In the genomic region with DNA sequence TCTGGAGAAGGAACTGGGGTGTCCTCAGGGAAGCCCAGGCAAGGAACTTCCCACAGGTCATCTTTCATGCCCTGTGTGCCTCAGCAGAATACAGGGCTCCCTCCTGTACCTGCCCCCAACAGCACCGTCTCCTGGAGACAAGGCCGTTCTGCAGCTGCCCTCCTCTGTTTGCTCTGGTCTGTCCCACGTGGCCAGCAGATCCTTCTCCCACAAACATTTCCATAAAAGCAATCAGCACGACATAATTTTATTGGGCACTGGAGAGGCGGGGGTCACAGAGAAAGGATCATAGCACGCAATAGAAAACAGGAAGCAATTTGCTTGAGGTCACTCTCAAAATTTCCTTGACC, we compare ENCODE assay signal across 8 cellular contexts. TPM values are rescaled to one million over a fixed set of nuclear protein-coding genes. Genes with fewer than 3 reads are reported as not detected.
A peak's percentile ranks its signal among the peaks of the same experiment; 100 is the strongest.
DNase-seq lines count a peak whose midpoint lies in the region; TF ChIP-seq lines count a peak whose summit lies in the region.
"Had no signal": no experiment of that assay in that cellular context is flagged by ENCODE, and none has a peak within 500 bp of the region (broad histone marks: within the 10 kb centered on the region; RNA-seq: fewer than 3 reads in every experiment).

No MANE protein-coding gene starts in this region.

- in situ Hi-C loops in brain microvascular endothelial cell (cut with HindIII; ENCODE audit: low pct_ligation_motif_present, low sequenced_read_pairs): no loop called here

- H3K9me3 ChIP-seq in KOPT-K1 (ENCODE audit: insufficient read depth, low read length, poor library complexity, severe bottlenecking): no peaks in the 10 kb centered on the region
- no peaks in the 10 kb centered on the region for H3K9me3 ChIP-seq in skeletal muscle tissue (ENCODE audit: control insufficient read depth in 3 of 3, low read length in 3 of 3)

- H3K36me3 ChIP-seq in KOPT-K1 (ENCODE audit: insufficient read depth, low read length) (peaks cover 7% of the 10 kb centered on the region), brain microvascular endothelial cell (replicated peaks) (no peaks in the 10 kb centered on the region), skeletal muscle tissue (ENCODE audit: control insufficient read depth in 3 of 3, insufficient read depth in 3 of 3, low read length in 3 of 3) (peaks cover 0 to 2% (median 0%) of the 10 kb centered on the region in 3 donors)

- DNase-seq in brain microvascular endothelial cell: no peak
- DNase-seq in NCI-H2081 treated with DMSO at 0.1 percent for 48 hours (lab: John Stamatoyannopoulos, UW): no peak
- DNase-seq in DMS79 (lab: John Stamatoyannopoulos, UW): no peak
- DNase-seq in SIG-M5 treated with dmso at 0.1 percent for 504 hours (lab: John Stamatoyannopoulos, UW; ENCODE audit: unreplicated experiment): no peak
- DNase-seq: kidney had no signal

- no peak overlapping the region for H3K9ac ChIP-seq in skeletal muscle tissue (ENCODE audit: low read depth in 1 of 3, low read length in 3 of 3)

- H3K27ac ChIP-seq in KOPT-K1 (ENCODE audit: low read depth, low read length, poor library complexity, severe bottlenecking) (peak overlapping the region; percentile 98), brain microvascular endothelial cell (no peak overlapping the region), skeletal muscle tissue (ENCODE audit: low read depth, low read length) (peak overlapping the region; percentile 36)

- peak; percentile 77 for TF ChIP-seq CTCF in GM12874 (IDR thresholded peaks at IDR 0.05; ENCODE audit: insufficient read depth, low read depth, low read length)
- peak; percentile 16 for TF ChIP-seq CTCF in brain microvascular endothelial cell (IDR thresholded peaks at IDR 0.05; ENCODE audit: low read depth, low read length, missing control alignments)

- peaks cover 15 to 28% (median 21%) of the 10 kb centered on the region in 3 donors for H3K4me1 ChIP-seq in skeletal muscle tissue (ENCODE audit: control insufficient read depth in 3 of 3, insufficient read depth in 3 of 3, low read length in 3 of 3)

- no peaks in the 10 kb centered on the region for H3K27me3 ChIP-seq in brain microvascular endothelial cell (replicated peaks)
- H3K27me3 ChIP-seq in skeletal muscle tissue (ENCODE audit: control insufficient read depth in 3 of 3, insufficient read depth in 3 of 3, low read length in 3 of 3): peaks cover 0 to 7% (median 3%) of the 10 kb centered on the region in 3 donors

- H3K4me3 ChIP-seq in brain microvascular endothelial cell (ENCODE audit: low read depth, low read length) (no peak overlapping the region), skeletal muscle tissue (ENCODE audit: low read length in 3 of 3) (no peak overlapping the region)

RNA-seq across cellular contexts. Expression of a gene that starts 29.5 kb away (rescaled TPM):
- total RNA-seq in skeletal muscle tissue: 2.1 TPM
